ENCODE assay signal across 8 cellular contexts in genomic region chr19:40690050-40690698, GRCh38. TPM values are rescaled to one million over a fixed set of nuclear protein-coding genes. Genes with fewer than 3 reads are reported as not detected.
DNase-seq lines count a peak whose midpoint lies in the region; ATAC-seq, FAIRE-seq and TF ChIP-seq lines count a peak whose summit lies in the region.

NUMBL (minus strand) TSS chr19:40690651; CDS start chr19:40690483, 168 bp downstream.

- no peaks in the 10 kb centered on the region for H3K9me3 ChIP-seq in SJSA1 (replicated peaks)
- H3K9me3 ChIP-seq in fibroblast of lung (ENCODE audit: control insufficient read depth, insufficient read depth, low read depth, low read length), result no peaks in the 10 kb centered on the region
- H3K9me3 ChIP-seq in osteoblast (ENCODE audit: low read depth, low read length), result no peaks in the 10 kb centered on the region

- H3K4me1 ChIP-seq in SJSA1 (replicated peaks) (peaks cover 43% of the 10 kb centered on the region), fibroblast of lung (ENCODE audit: control insufficient read depth, extremely low read depth, insufficient read depth, low read length) (peaks cover 24% of the 10 kb centered on the region), osteoblast (ENCODE audit: insufficient read depth, low read length) (peaks cover 23% of the 10 kb centered on the region)

- no peak for TF ChIP-seq CTCF in fibroblast of lung (conservative IDR thresholded peaks at IDR 0.05 in 1 of 2, IDR thresholded peaks at IDR 0.05 in 1 of 2; ENCODE audit: low read depth in 1 of 2, low read length in 2 of 2)
- no peak for TF ChIP-seq CTCF in osteoblast (IDR thresholded peaks at IDR 0.05; ENCODE audit: extremely low read depth, low read depth, low read length)
- no peak for TF ChIP-seq CTCF in D721Med (IDR thresholded peaks at IDR 0.05; ENCODE audit: insufficient read depth, missing control alignments)

- ATAC-seq in GM21825 (IDR thresholded peaks at IDR 0.05; ENCODE audit: unreplicated experiment), result peak; percentile 27

- H3K27ac ChIP-seq in SJSA1 (peak within 1 kb of the TSS; percentile 94), fibroblast of lung (ENCODE audit: insufficient read depth, low read length) (peak within 1 kb of the TSS; percentile 94), osteoblast (ENCODE audit: low read depth, low read length) (peak within 1 kb of the TSS; percentile 91)

- H3K4me3 ChIP-seq in SJSA1 (peak within 1 kb of the TSS; percentile 87), fibroblast of lung (replicated peaks in 1 of 4; ENCODE audit: control extremely low read depth in 1 of 4, insufficient read depth in 1 of 4, low read depth in 3 of 4, low read length in 4 of 4) (peak within 1 kb of the TSS; percentile 52 to 98 (median 84)), osteoblast (ENCODE audit: insufficient read depth, low read length) (peak within 1 kb of the TSS; percentile 94)

- H2AFZ ChIP-seq in fibroblast of lung (ENCODE audit: low read length) (peak within 1 kb of the TSS; percentile 65), osteoblast (ENCODE audit: low read length) (peak within 1 kb of the TSS; percentile 87)

- peak within 1 kb of the TSS; percentile 90 for H3K9ac ChIP-seq in fibroblast of lung (ENCODE audit: insufficient read depth, low read length)

- H3K36me3 ChIP-seq in SJSA1, result peaks cover 33% of the 10 kb centered on the region
- peaks cover 19% of the 10 kb centered on the region for H3K36me3 ChIP-seq in fibroblast of lung (ENCODE audit: control insufficient read depth, insufficient read depth, low read length)
- H3K36me3 ChIP-seq in osteoblast (ENCODE audit: insufficient read depth, low read length), result peaks cover 27% of the 10 kb centered on the region

- peak within 1 kb of the TSS; percentile 98 for H3K4me2 ChIP-seq in fibroblast of lung (ENCODE audit: extremely low read depth, insufficient read depth, low read length)
- peak within 1 kb of the TSS; percentile 95 for H3K4me2 ChIP-seq in osteoblast (ENCODE audit: insufficient read depth, low read length)

- no peaks in the 10 kb centered on the region for H3K27me3 ChIP-seq in SJSA1 (replicated peaks)
- no peaks in the 10 kb centered on the region for H3K27me3 ChIP-seq in fibroblast of lung (ENCODE audit: control insufficient read depth, insufficient read depth, low read length)
- no peaks in the 10 kb centered on the region for H3K27me3 ChIP-seq in osteoblast (ENCODE audit: insufficient read depth, low read length)

- peaks cover 4% of the 10 kb centered on the region for H4K20me1 ChIP-seq in fibroblast of lung (ENCODE audit: control insufficient read depth, extremely low read depth, insufficient read depth, low read length)
- peaks cover 37% of the 10 kb centered on the region for H4K20me1 ChIP-seq in osteoblast (ENCODE audit: insufficient read depth, low read length)

- no peak for FAIRE-seq in D721Med (lab: Jason Lieb, UNC)

- H3K79me2 ChIP-seq in fibroblast of lung (ENCODE audit: control insufficient read depth, insufficient read depth, low read length), result peaks cover 34% of the 10 kb centered on the region
- peaks cover 39% of the 10 kb centered on the region for H3K79me2 ChIP-seq in osteoblast (ENCODE audit: insufficient read depth, low read length)

- DNase-seq in SJSA1 (ENCODE audit: low read depth in 1 of 2, low spot score in 2 of 2), result peak in 1 of 2 experiments; percentile 38
- no peak for DNase-seq in fibroblast of lung (ENCODE audit: low read depth in 2 of 2)
- DNase-seq in osteoblast (ENCODE audit: insufficient read length, low spot score, missing footprints), result no peak
- no peak for DNase-seq in cortex of kidney (lab: John Stamatoyannopoulos, UW)
- no peak for DNase-seq in D721Med (ENCODE audit: insufficient read length, low spot score)
- no peak for DNase-seq in KG1 (lab: John Stamatoyannopoulos, UW)
- no peak for DNase-seq in SKM-1 (lab: John Stamatoyannopoulos, UW; ENCODE audit: unreplicated experiment)

RNA-seq across cellular contexts. Expression of gene NUMBL, which starts in this region (rescaled TPM):
- 14.7 and 28.6 TPM in 2 replicates for total RNA-seq in SJSA1 (2014; rRNA removed; shearing (Covaris generic))
- total RNA-seq in fibroblast of lung, result 30.6 and 33.4 TPM in 2 replicates
- 26.2 and 28.2 TPM in 2 replicates for polyA plus RNA-seq in fibroblast of lung
- polyA plus RNA-seq in fibroblast of lung (2012), result 39.8 TPM in 2 replicates
- 45.4 and 48.6 TPM in 2 replicates for polyA minus RNA-seq in fibroblast of lung (ENCODE audit: low replicate concordance)
- total RNA-seq in osteoblast, result 26.8 and 27.7 TPM in 2 replicates
